In genomic region chr3:31614162-31614921, GRCh38 we compare ENCODE assay signal across 23 cellular contexts.
DNase-seq lines count a peak whose midpoint lies in the region; ATAC-seq, FAIRE-seq and TF ChIP-seq lines count a peak whose summit lies in the region.
"Had no signal": no experiment of that assay in that cellular context is flagged by ENCODE, and none has a peak within 500 bp of the region (broad histone marks: within the 10 kb centered on the region; RNA-seq: fewer than 3 reads in every experiment).

No MANE protein-coding gene starts in this region.

- no peak overlapping the region for H3K9ac ChIP-seq in K562 (ENCODE audit: insufficient read depth in 1 of 2, low read depth in 2 of 2, low read length in 2 of 2)

- peak; percentile 9 for DNase-seq in ELR (ENCODE audit: low read depth)
- peak; percentile 6 for DNase-seq in NCI-H1105 (lab: John Stamatoyannopoulos, UW)
- no peak for DNase-seq in K562 (ENCODE audit: extremely low read depth in 1 of 4, low spot score in 3 of 4)
- DNase-seq in iris pigment epithelial cell (ENCODE audit: low read depth) = peak; percentile 34
- no peak for DNase-seq in activated T-helper 1 cell treated with anti-CD3 and anti-CD28 coated beads, Interleukin-12 subunit alpha, Interleukin-12 subunit beta, Interleukin-2, Interleukin-4 antibody, amounts not matched to agents 30 ng/mL and 10 ng/mL and 1 ng/mL, durations not matched to agents 14 hours and 24 hours and 36 hours (ENCODE audit: low spot score)
- DNase-seq in KG1 (lab: John Stamatoyannopoulos, UW) = no peak
- DNase-seq: activated CD4-positive, alpha-beta T cell treated with anti-CD3 and anti-CD28 coated beads for 36 hours; activated CD8-positive, alpha-beta memory T cell treated with anti-CD3 and anti-CD28 coated beads, Interleukin-2, amount 10 ng/mL, durations not matched to agents 7 days and 5 days; activated effector memory CD4-positive, alpha-beta T cell treated with Interleukin-2 at 50 U/mL for 16 hours; adrenal gland; AML-193; left cardiac atrium; mesendoderm; naive thymus-derived CD4-positive, alpha-beta T cell; NCI-H774; spleen; stimulated activated CD4-positive, alpha-beta T cell treated with anti-CD3 and anti-CD28 coated beads, Interleukin-4, amount 100 ng/mL, for 24 hours; stimulated activated naive CD8-positive, alpha-beta T cell treated with anti-CD3 and anti-CD28 coated beads, Interleukin-15, amount 100 ng/mL, for 72 hours; T-cell had no signal

- no peaks in the 10 kb centered on the region for H3K9me3 Mint-ChIP-seq in activated T-helper 1 cell treated with anti-CD3 and anti-CD28 coated beads, Interleukin-12 subunit alpha, Interleukin-12 subunit beta, Interleukin-2, Interleukin-4 antibody, amounts not matched to agents 30 ng/mL and 10 ng/mL and 1 ng/mL, durations not matched to agents 14 hours and 24 hours and 36 hours
- H3K9me3 Mint-ChIP-seq: IgD-negative memory B cell; stimulated activated naive CD8-positive, alpha-beta T cell treated with anti-CD3 and anti-CD28 coated beads, Interleukin-15, amount 100 ng/mL, for 72 hours; T-cell had no signal

- ATAC-seq in K562 (no peak), GM18511 (IDR thresholded peaks at IDR 0.05; ENCODE audit: unreplicated experiment) (no peak)
- ATAC-seq: activated CD8-positive, alpha-beta memory T cell treated with anti-CD3 and anti-CD28 coated beads, Interleukin-2, amount 10 ng/mL, durations not matched to agents 7 days and 5 days; left cardiac atrium; naive thymus-derived CD4-positive, alpha-beta T cell; stimulated activated naive CD8-positive, alpha-beta T cell treated with anti-CD3 and anti-CD28 coated beads, Interleukin-15, amount 100 ng/mL, for 72 hours; T-cell had no signal

- peaks cover 54% of the 10 kb centered on the region for H3K4me1 Mint-ChIP-seq in activated T-helper 1 cell treated with anti-CD3 and anti-CD28 coated beads, Interleukin-12 subunit alpha, Interleukin-12 subunit beta, Interleukin-2, Interleukin-4 antibody, amounts not matched to agents 30 ng/mL and 10 ng/mL and 1 ng/mL, durations not matched to agents 14 hours and 24 hours and 36 hours (ENCODE audit: low read depth)

- H3K27ac ChIP-seq in K562 (ENCODE audit: extremely low read depth, low read depth, low read length) = no peak overlapping the region
- H3K27ac ChIP-seq: adrenal gland, cardiac muscle cell, spleen had no signal

- intact Hi-C loops in K562 (cut with micrococcal nuclease) = no loop called here
- intact Hi-C loops in activated T-helper 1 cell treated with anti-CD3 and anti-CD28 coated beads, Interleukin-12 subunit alpha, Interleukin-12 subunit beta, Interleukin-2, Interleukin-4 antibody, amounts not matched to agents 30 ng/mL and 10 ng/mL and 1 ng/mL, durations not matched to agents 14 hours and 24 hours and 36 hours (cut with micrococcal nuclease) = loop anchor here (5.0 to 10.0 kb wide), 2 partner anchors 363 to 530 kb away; no protein-coding TSS in a partner anchor

- no peak overlapping the region for H3K4me3 ChIP-seq in K562
- H3K4me3 ChIP-seq: adrenal gland, cardiac muscle cell, spleen had no signal

- no peaks in the 10 kb centered on the region for H3K9me1 ChIP-seq in K562 (ENCODE audit: control insufficient read depth, insufficient read depth, low read length)

- CTCF ChIA-PET in K562 (lab: Yijun Ruan, JAX; ENCODE audit: low intra/inter-chr PET ratio) = no interaction called here

- no peaks in the 10 kb centered on the region for H3K27me3 Mint-ChIP-seq in activated T-helper 1 cell treated with anti-CD3 and anti-CD28 coated beads, Interleukin-12 subunit alpha, Interleukin-12 subunit beta, Interleukin-2, Interleukin-4 antibody, amounts not matched to agents 30 ng/mL and 10 ng/mL and 1 ng/mL, durations not matched to agents 14 hours and 24 hours and 36 hours (ENCODE audit: insufficient read depth)
- H3K27me3 Mint-ChIP-seq: activated CD4-positive, alpha-beta T cell treated with anti-CD3 and anti-CD28 coated beads for 36 hours; activated CD8-positive, alpha-beta memory T cell treated with anti-CD3 and anti-CD28 coated beads, Interleukin-2, amount 10 ng/mL, durations not matched to agents 7 days and 5 days; IgD-negative memory B cell; naive thymus-derived CD4-positive, alpha-beta T cell; stimulated activated naive CD8-positive, alpha-beta T cell treated with anti-CD3 and anti-CD28 coated beads, Interleukin-15, amount 100 ng/mL, for 72 hours; T-cell had no signal

- FAIRE-seq in K562 (lab: Jason Lieb, UNC) = no peak
- FAIRE-seq: GM18507 had no signal

- no peak for TF ChIP-seq POLR2A in K562 (conservative IDR thresholded peaks at IDR 0.05)

- no peaks in the 10 kb centered on the region for H3K9me3 ChIP-seq in K562 (replicated peaks; ENCODE audit: control insufficient read depth, insufficient read depth, low read depth, low read length)
- H3K9me3 ChIP-seq: adrenal gland, spleen had no signal

- no peak overlapping the region for H2AFZ ChIP-seq in K562 (ENCODE audit: low read depth, low read length)

- BruUV-seq in K562 (replicated peaks; lab: Mats Ljungman, UMichigan) = no TSS peak

- H3K36me3 ChIP-seq in K562 (ENCODE audit: control insufficient read depth, insufficient read depth, low read length) = peaks cover 25% of the 10 kb centered on the region; the same call in 2 of the 3 replicates

- in situ Hi-C loops in K562 (cut with MboI) = no loop called here

- no peaks in the 10 kb centered on the region for H4K20me1 ChIP-seq in K562 (replicated peaks; ENCODE audit: control insufficient read depth, insufficient read depth, low read length)

- TF ChIP-seq CTCF in K562 (IDR thresholded peaks at IDR 0.05 in 2 of 3, conservative IDR thresholded peaks at IDR 0.05 in 1 of 3; ENCODE audit: insufficient read depth in 2 of 3, low read depth in 1 of 3, low read length in 3 of 3) = no peak

- no peak for TF ChIP-seq EP300 in K562 (IDR thresholded peaks at IDR 0.05; ENCODE audit: low read length)

- no peaks in the 10 kb centered on the region for H3K27me3 ChIP-seq in K562 (ENCODE audit: control insufficient read depth in 2 of 2, insufficient read depth in 2 of 2, low read length in 2 of 2)
- H3K27me3 ChIP-seq: adrenal gland, cardiac muscle cell, spleen had no signal

- H3K36me3 Mint-ChIP-seq in activated T-helper 1 cell treated with anti-CD3 and anti-CD28 coated beads, Interleukin-12 subunit alpha, Interleukin-12 subunit beta, Interleukin-2, Interleukin-4 antibody, amounts not matched to agents 30 ng/mL and 10 ng/mL and 1 ng/mL, durations not matched to agents 14 hours and 24 hours and 36 hours (ENCODE audit: low read depth) = peaks cover 43% of the 10 kb centered on the region

- no peak overlapping the region for H3K4me3 Mint-ChIP-seq in activated T-helper 1 cell treated with anti-CD3 and anti-CD28 coated beads, Interleukin-12 subunit alpha, Interleukin-12 subunit beta, Interleukin-2, Interleukin-4 antibody, amounts not matched to agents 30 ng/mL and 10 ng/mL and 1 ng/mL, durations not matched to agents 14 hours and 24 hours and 36 hours
- H3K4me3 Mint-ChIP-seq: activated CD4-positive, alpha-beta T cell treated with anti-CD3 and anti-CD28 coated beads for 36 hours; activated CD8-positive, alpha-beta memory T cell treated with anti-CD3 and anti-CD28 coated beads, Interleukin-2, amount 10 ng/mL, durations not matched to agents 7 days and 5 days; IgD-negative memory B cell; stimulated activated naive CD8-positive, alpha-beta T cell treated with anti-CD3 and anti-CD28 coated beads, Interleukin-15, amount 100 ng/mL, for 72 hours; T-cell had no signal

- no peaks in the 10 kb centered on the region for H3K4me1 ChIP-seq in K562 (replicated peaks in 1 of 2; ENCODE audit: control insufficient read depth in 2 of 2, insufficient read depth in 2 of 2, low read length in 2 of 2)

- peaks cover 43% of the 10 kb centered on the region for H3K79me2 ChIP-seq in K562 (ENCODE audit: control insufficient read depth, insufficient read depth, low read length)

- H3K4me2 ChIP-seq in K562 (ENCODE audit: insufficient read depth, low read length) = no peak overlapping the region

- no peak for TF ChIP-seq RAD21 in K562 (CRISPR knock-in tag; conservative IDR thresholded peaks at IDR 0.05 in 1 of 2, IDR thresholded peaks at IDR 0.05 in 1 of 2)

- POLR2A ChIA-PET in K562 (lab: Yijun Ruan, JAX) = no interaction called here

- H3K27ac Mint-ChIP-seq in activated T-helper 1 cell treated with anti-CD3 and anti-CD28 coated beads, Interleukin-12 subunit alpha, Interleukin-12 subunit beta, Interleukin-2, Interleukin-4 antibody, amounts not matched to agents 30 ng/mL and 10 ng/mL and 1 ng/mL, durations not matched to agents 14 hours and 24 hours and 36 hours = no peak overlapping the region
- H3K27ac Mint-ChIP-seq: activated CD4-positive, alpha-beta T cell treated with anti-CD3 and anti-CD28 coated beads for 36 hours; activated CD8-positive, alpha-beta memory T cell treated with anti-CD3 and anti-CD28 coated beads, Interleukin-2, amount 10 ng/mL, durations not matched to agents 7 days and 5 days; IgD-negative memory B cell; T-cell had no signal

- 70% methylated on average over 5 of the region's 5 CpGs for WGBS in K562 (ENCODE audit: insufficient coverage, low coverage, missing lambda C conversion rate)

TF ChIP-seq in K562, 482 proteins besides CTCF, POLR2A, EP300 and RAD21:
- TF ChIP-seq MTF1 (CRISPR knock-in tag; IDR thresholded peaks at IDR 0.05; ENCODE audit: borderline replicate concordance) (peak; percentile 30; the same call in 1 of the 2 replicates), CEBPB (tag; IDR thresholded peaks at IDR 0.05) (peak; percentile 88), RBM34 (IDR thresholded peaks at IDR 0.05; ENCODE audit: borderline replicate concordance, insufficient read depth, low read length) (no peak), CEBPG (CRISPR knock-in tag; IDR thresholded peaks at IDR 0.05) (no peak), CEBPG (tag; conservative IDR thresholded peaks at IDR 0.05 in 1 of 2, IDR thresholded peaks at IDR 0.05 in 1 of 2) (peak; percentile 49 to 91)
TF ChIP-seq in K562: peak in this region for 3.

Comparison
In these comparisons a context has a peak if more than half of its experiments do, and no peak if none do; other contexts are left out.
1. DNase-seq: peak in ELR (single experiment), NCI-H1105 (single experiment) and iris pigment epithelial cell (single experiment); none in K562 (0 of 4), activated T-helper 1 cell treated with anti-CD3 and anti-CD28 coated beads, Interleukin-12 subunit alpha, Interleukin-12 subunit beta, Interleukin-2, Interleukin-4 antibody, amounts not matched to agents 30 ng/mL and 10 ng/mL and 1 ng/mL, durations not matched to agents 14 hours and 24 hours and 36 hours (single experiment) and KG1 (single experiment).